In the genomic region with DNA sequence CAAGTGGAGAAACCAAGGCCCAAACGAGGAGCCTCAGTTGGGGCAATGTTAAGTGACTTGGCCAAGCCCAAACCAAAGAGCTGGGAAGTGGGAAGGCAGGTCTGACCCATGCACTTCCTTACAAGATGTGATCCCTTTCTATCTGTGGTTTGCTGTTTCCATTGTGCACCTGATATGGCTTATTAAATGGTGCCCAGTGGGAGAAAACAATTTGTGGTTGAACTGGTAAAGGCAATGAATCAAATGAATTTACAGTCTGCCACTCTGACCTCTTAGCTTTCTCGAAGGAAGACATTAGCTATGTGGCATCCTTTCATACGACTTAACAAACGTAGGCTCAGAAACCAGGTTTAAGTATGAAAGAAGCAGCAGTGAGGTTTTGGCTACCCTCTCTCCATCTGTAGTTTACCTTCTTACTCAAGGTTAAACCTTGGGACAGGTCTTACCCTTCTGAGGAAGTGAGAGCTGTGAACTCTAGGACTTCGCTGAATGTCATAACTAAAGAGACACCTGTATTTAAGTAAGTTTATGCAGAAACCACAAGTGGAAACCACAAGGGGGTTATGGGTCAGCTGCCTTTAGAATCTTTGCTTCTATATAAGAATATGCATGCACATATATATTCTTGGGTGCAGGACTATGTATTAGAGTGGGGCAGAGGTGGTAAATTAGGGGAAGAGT, we compare ENCODE assay signal across 11 cellular contexts.
DNase-seq lines count a peak whose midpoint lies in the region; ATAC-seq and TF ChIP-seq lines count a peak whose summit lies in the region.
"Had no signal": no experiment of that assay in that cellular context is flagged by ENCODE, and none has a peak within 500 bp of the region (broad histone marks: within the 10 kb centered on the region; RNA-seq: fewer than 3 reads in every experiment).

No MANE protein-coding gene starts in this region.

- no peak for TF ChIP-seq POLR2A in gastrocnemius medialis (IDR thresholded peaks at IDR 0.05)

- ATAC-seq in GM18519 (IDR thresholded peaks at IDR 0.05; ENCODE audit: low FRiP score, unreplicated experiment) (peak; percentile 80), GM21526 (IDR thresholded peaks at IDR 0.05; ENCODE audit: low FRiP score, unreplicated experiment) (peak; percentile 96), HG03095 (IDR thresholded peaks at IDR 0.05; ENCODE audit: unreplicated experiment) (peak; percentile 89), gastrocnemius medialis (no peak), T-cell (replicated peaks in 1 of 4) (no peak)
- ATAC-seq: Panc1 had no signal

- peak overlapping the region; percentile 55 for H3K4me2 ChIP-seq in OCI-LY3 (ENCODE audit: low read length)

- H2AFZ ChIP-seq in OCI-LY3 (ENCODE audit: low read depth, low read length), result no peak overlapping the region

- H3K9me3 Mint-ChIP-seq in T-cell, result peaks cover 0 to 4% (median 0%) of the 10 kb centered on the region in 3 donors

- POLR2A ChIA-PET in T-cell (lab: Charles Lee), result interaction anchor here in 1 of 2 donors (0.6 kb wide), 1 partner anchor 91 kb away, joined by 3 read pairs; no protein-coding TSS in a partner anchor

- TF ChIP-seq CTCF in OCI-LY3 (IDR thresholded peaks at IDR 0.05; ENCODE audit: low read depth, low read length) (no peak), gastrocnemius medialis (IDR thresholded peaks at IDR 0.05 in 4 of 5, conservative IDR thresholded peaks at IDR 0.05 in 1 of 5) (no peak)

- DNase-seq in gastrocnemius medialis (no peak), ecto neural progenitor cell (ENCODE audit: low spot score) (no peak), T-cell (no peak), NCI-H526 treated with DMSO at 0.1 percent for 48 hours (lab: John Stamatoyannopoulos, UW) (no peak)
- DNase-seq: activated T-cell treated with anti-CD3 and anti-CD28 coated beads for 4 hours, NCI-H1105 treated with DMSO at 0.1 percent for 48 hours had no signal

- H3K36me3 ChIP-seq in OCI-LY3 (replicated peaks; ENCODE audit: low read depth, low read length) (no peaks in the 10 kb centered on the region), gastrocnemius medialis (no peaks in the 10 kb centered on the region)

- H3K27ac Mint-ChIP-seq in T-cell, result no peak overlapping the region

- H3K4me3 Mint-ChIP-seq in T-cell, result no peak overlapping the region

- H3K4me1 Mint-ChIP-seq in T-cell, result peaks cover 0 to 3% (median 3%) of the 10 kb centered on the region in 3 donors

- H3K4me1 ChIP-seq in OCI-LY3 (ENCODE audit: low read length) (peaks cover 26% of the 10 kb centered on the region), gastrocnemius medialis (no peaks in the 10 kb centered on the region)

- H3K9ac ChIP-seq in OCI-LY3 (ENCODE audit: low read length), result no peak overlapping the region

- 0 out of 2 replicates have a peak overlapping the region, but pooled peaks have one; percentile 23 for H3K4me3 ChIP-seq in OCI-LY3 (ENCODE audit: low read length)
- H3K4me3 ChIP-seq in gastrocnemius medialis, result no peak overlapping the region

- H3K27ac ChIP-seq in OCI-LY3 (ENCODE audit: low read length) (no peak overlapping the region), gastrocnemius medialis (no peak overlapping the region)

- H3K27me3 ChIP-seq in OCI-LY3 (ENCODE audit: low read depth, low read length) (peaks cover 31% of the 10 kb centered on the region), gastrocnemius medialis (no peaks in the 10 kb centered on the region)

- H4K20me1 ChIP-seq in OCI-LY3 (ENCODE audit: insufficient read depth, low read length), result no peaks in the 10 kb centered on the region

- intact Hi-C loops in gastrocnemius medialis (cut with DNase I; ENCODE audit: low total_unique reads), result no loop called here

- H3K27me3 Mint-ChIP-seq in T-cell, result no peaks in the 10 kb centered on the region

- no peaks in the 10 kb centered on the region for H3K79me2 ChIP-seq in OCI-LY3 (ENCODE audit: low read length)

- no peaks in the 10 kb centered on the region for H3K36me3 Mint-ChIP-seq in T-cell

- no peaks in the 10 kb centered on the region for H3K9me3 ChIP-seq in OCI-LY3 (ENCODE audit: insufficient read depth, low read length)
- no peaks in the 10 kb centered on the region for H3K9me3 ChIP-seq in gastrocnemius medialis

- CTCF ChIA-PET in T-cell (lab: Charles Lee), result no interaction called here

- in situ Hi-C loops in gastrocnemius medialis (cut with MboI; ENCODE audit: low sequenced_read_pairs in 4 of 4), result loop anchor here in 2 of 4 donors (25.0 kb wide), 1 partner anchor 315 kb away; no protein-coding TSS in a partner anchor

Comparison
In these comparisons a context has a peak if more than half of its experiments do, and no peak if none do; other contexts are left out.
1. ATAC-seq: peak in GM18519 (single experiment), GM21526 (single experiment) and HG03095 (single experiment); none in gastrocnemius medialis (0 of 2) and T-cell (0 of 4).